In genomic region chr4:76948441-76949292, GRCh38 we compare ENCODE assay signal across 1 cellular context.
A peak's percentile ranks its signal among the peaks of the same experiment; 100 is the strongest.
TF ChIP-seq lines count a peak whose summit lies in the region.

No MANE protein-coding gene starts in this region.

TF ChIP-seq in K562, 482 proteins besides CTCF, POLR2A, EP300 and RAD21 (continued from another document and continues in another):
- TF ChIP-seq PCBP1 (IDR thresholded peaks at IDR 0.05; ENCODE audit: low read depth, low read length, poor library complexity, severe bottlenecking) (peak; percentile 32), XRCC3 (IDR thresholded peaks at IDR 0.05) (no peak), ARID4B (CRISPR knock-in tag; IDR thresholded peaks at IDR 0.05) (peak; percentile 76), SRSF9 (IDR thresholded peaks at IDR 0.05; ENCODE audit: borderline replicate concordance, low read depth, low read length) (no peak), NRF1 (conservative IDR thresholded peaks at IDR 0.05 in 1 of 2, IDR thresholded peaks at IDR 0.05 in 1 of 2) (peak; percentile 48 to 54; a peak in 3 of 4 replicates), KLF6 (CRISPR knock-in tag; IDR thresholded peaks at IDR 0.05; ENCODE audit: borderline replicate concordance) (no peak), NKRF (IDR thresholded peaks at IDR 0.05; ENCODE audit: borderline replicate concordance) (peak; percentile 75), ZNF217 (CRISPR knock-in tag; IDR thresholded peaks at IDR 0.05) (0 out of 2 replicates have a peak, but pooled peaks have one; percentile 11), FOXJ2 (tag; IDR thresholded peaks at IDR 0.05) (no peak), KAT7 (CRISPR knock-in tag; IDR thresholded peaks at IDR 0.05; ENCODE audit: borderline replicate concordance) (peak; percentile 27; the same call in 1 of the 2 replicates), ZC3H11A (IDR thresholded peaks at IDR 0.05; ENCODE audit: low read depth, low read length) (no peak), ZNF384 (IDR thresholded peaks at IDR 0.05; ENCODE audit: low read depth, low read length) (no peak), NFYB (IDR thresholded peaks at IDR 0.05; ENCODE audit: extremely low read depth, insufficient read length) (peak; percentile 10), ZNF407 (IDR thresholded peaks at IDR 0.05; ENCODE audit: low read depth) (peak; percentile 64; the same call in 1 of the 2 replicates), ETV6 (IDR thresholded peaks at IDR 0.05; ENCODE audit: borderline replicate concordance in 1 of 2, low read depth in 2 of 2, low read length in 1 of 2) (no peak), ETV6 (CRISPR knock-in tag; IDR thresholded peaks at IDR 0.05; ENCODE audit: borderline replicate concordance) (peak; percentile 65; the same call in 1 of the 2 replicates), WHSC1 (IDR thresholded peaks at IDR 0.05; ENCODE audit: low read length) (no peak), E2F1 (CRISPR knock-in tag; IDR thresholded peaks at IDR 0.05) (no peak), NFIC (IDR thresholded peaks at IDR 0.05) (no peak), MYC (IDR thresholded peaks at IDR 0.05; ENCODE audit: low read depth, low read length) (peak; percentile 58; the same call in 1 of the 2 replicates), MYC (CRISPR knock-in tag; IDR thresholded peaks at IDR 0.05; ENCODE audit: borderline replicate concordance, low read depth) (no peak), ZNF232 (CRISPR knock-in tag; IDR thresholded peaks at IDR 0.05) (0 out of 2 replicates have a peak, but pooled peaks have one; percentile 79)
- TF ChIP-seq, protein P1, sequence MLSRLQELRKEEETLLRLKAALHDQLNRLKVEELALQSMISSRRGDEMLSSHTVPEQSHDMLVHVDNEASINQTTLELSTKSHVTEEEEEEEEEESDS (CRISPR knock-in tag; IDR thresholded peaks at IDR 0.05) = no peak
- TF ChIP-seq, protein P2, sequence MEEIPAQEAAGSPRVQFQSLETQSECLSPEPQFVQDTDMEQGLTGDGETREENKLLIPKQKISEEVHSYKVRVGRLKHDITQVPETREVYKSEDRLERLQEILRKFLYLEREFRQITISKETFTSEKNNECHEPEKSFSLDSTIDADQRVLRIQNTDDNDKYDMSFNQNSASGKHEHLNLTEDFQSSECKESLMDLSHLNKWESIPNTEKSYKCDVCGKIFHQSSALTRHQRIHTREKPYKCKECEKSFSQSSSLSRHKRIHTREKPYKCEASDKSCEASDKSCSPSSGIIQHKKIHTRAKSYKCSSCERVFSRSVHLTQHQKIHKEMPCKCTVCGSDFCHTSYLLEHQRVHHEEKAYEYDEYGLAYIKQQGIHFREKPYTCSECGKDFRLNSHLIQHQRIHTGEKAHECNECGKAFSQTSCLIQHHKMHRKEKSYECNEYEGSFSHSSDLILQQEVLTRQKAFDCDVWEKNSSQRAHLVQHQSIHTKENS (CRISPR knock-in tag; IDR thresholded peaks at IDR 0.05) = no peak
- TF ChIP-seq, protein P3, sequence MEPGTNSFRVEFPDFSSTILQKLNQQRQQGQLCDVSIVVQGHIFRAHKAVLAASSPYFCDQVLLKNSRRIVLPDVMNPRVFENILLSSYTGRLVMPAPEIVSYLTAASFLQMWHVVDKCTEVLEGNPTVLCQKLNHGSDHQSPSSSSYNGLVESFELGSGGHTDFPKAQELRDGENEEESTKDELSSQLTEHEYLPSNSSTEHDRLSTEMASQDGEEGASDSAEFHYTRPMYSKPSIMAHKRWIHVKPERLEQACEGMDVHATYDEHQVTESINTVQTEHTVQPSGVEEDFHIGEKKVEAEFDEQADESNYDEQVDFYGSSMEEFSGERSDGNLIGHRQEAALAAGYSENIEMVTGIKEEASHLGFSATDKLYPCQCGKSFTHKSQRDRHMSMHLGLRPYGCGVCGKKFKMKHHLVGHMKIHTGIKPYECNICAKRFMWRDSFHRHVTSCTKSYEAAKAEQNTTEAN (CRISPR knock-in tag; IDR thresholded peaks at IDR 0.05) = peak; percentile 93
- TF ChIP-seq, protein P4, sequence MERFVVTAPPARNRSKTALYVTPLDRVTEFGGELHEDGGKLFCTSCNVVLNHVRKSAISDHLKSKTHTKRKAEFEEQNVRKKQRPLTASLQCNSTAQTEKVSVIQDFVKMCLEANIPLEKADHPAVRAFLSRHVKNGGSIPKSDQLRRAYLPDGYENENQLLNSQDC (CRISPR knock-in tag; IDR thresholded peaks at IDR 0.05) = no peak
- TF ChIP-seq, protein P5, sequence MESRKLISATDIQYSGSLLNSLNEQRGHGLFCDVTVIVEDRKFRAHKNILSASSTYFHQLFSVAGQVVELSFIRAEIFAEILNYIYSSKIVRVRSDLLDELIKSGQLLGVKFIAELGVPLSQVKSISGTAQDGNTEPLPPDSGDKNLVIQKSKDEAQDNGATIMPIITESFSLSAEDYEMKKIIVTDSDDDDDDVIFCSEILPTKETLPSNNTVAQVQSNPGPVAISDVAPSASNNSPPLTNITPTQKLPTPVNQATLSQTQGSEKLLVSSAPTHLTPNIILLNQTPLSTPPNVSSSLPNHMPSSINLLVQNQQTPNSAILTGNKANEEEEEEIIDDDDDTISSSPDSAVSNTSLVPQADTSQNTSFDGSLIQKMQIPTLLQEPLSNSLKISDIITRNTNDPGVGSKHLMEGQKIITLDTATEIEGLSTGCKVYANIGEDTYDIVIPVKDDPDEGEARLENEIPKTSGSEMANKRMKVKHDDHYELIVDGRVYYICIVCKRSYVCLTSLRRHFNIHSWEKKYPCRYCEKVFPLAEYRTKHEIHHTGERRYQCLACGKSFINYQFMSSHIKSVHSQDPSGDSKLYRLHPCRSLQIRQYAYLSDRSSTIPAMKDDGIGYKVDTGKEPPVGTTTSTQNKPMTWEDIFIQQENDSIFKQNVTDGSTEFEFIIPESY (CRISPR knock-in tag; IDR thresholded peaks at IDR 0.05) = peak; percentile 76
- TF ChIP-seq, protein P6, sequence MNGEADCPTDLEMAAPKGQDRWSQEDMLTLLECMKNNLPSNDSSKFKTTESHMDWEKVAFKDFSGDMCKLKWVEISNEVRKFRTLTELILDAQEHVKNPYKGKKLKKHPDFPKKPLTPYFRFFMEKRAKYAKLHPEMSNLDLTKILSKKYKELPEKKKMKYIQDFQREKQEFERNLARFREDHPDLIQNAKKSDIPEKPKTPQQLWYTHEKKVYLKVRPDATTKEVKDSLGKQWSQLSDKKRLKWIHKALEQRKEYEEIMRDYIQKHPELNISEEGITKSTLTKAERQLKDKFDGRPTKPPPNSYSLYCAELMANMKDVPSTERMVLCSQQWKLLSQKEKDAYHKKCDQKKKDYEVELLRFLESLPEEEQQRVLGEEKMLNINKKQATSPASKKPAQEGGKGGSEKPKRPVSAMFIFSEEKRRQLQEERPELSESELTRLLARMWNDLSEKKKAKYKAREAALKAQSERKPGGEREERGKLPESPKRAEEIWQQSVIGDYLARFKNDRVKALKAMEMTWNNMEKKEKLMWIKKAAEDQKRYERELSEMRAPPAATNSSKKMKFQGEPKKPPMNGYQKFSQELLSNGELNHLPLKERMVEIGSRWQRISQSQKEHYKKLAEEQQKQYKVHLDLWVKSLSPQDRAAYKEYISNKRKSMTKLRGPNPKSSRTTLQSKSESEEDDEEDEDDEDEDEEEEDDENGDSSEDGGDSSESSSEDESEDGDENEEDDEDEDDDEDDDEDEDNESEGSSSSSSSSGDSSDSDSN (IDR thresholded peaks at IDR 0.05; ENCODE audit: borderline replicate concordance in 1 of 2, low read depth in 2 of 2, low read length in 2 of 2) = peak in 1 of 2 experiments; percentile 57; a peak in 1 of 4 replicates
